In genomic region chr1:151032164-151032563, GRCh38 we compare ENCODE assay signal across 10 cellular contexts. TPM values are rescaled to one million over a fixed set of nuclear protein-coding genes. Genes with fewer than 3 reads are reported as not detected.
"Had no signal": no experiment of that assay in that cellular context is flagged by ENCODE, and none has a peak within 500 bp of the region (broad histone marks: within the 10 kb centered on the region; RNA-seq: fewer than 3 reads in every experiment).

No MANE protein-coding gene starts in this region.

- FAIRE-seq: H1, H54, HepG2 had no signal

- H3K4me2 ChIP-seq: GM23338 had no signal

- DNase-seq: H9, HCEC 1CT, HFFc6, KG1 had no signal

- H3K4me3 ChIP-seq: GM23338 had no signal

- H2AFZ ChIP-seq: GM23338 had no signal

- ATAC-seq: GM23338, HepG2 had no signal

- H3K27ac ChIP-seq: HL-60 had no signal

RNA-seq across cellular contexts. Expression of gene BNIPL, which starts 4.2 kb away (rescaled TPM):
- total RNA-seq: HT1080 had no signal
